ENCODE assay signal across 22 cellular contexts in the genomic region with DNA sequence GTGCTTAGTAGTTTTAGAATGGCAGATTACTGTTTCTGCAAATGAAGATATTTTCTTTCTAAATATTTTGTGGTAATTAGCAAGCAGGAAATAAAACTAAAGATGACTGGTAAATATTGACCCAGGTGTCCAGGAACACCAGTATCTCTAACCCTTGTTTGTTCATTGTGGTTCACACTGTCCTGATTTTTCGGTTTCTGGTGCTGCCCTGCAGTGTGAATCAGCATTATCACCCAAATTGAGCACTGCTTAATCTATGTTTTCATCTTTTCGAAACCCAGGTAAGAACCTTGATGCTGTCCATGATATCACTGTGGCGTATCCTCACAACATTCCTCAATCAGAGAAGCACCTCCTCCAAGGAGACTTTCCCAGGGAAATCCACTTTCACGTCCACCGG.
DNase-seq lines count a peak whose midpoint lies in the region; ATAC-seq and TF ChIP-seq lines count a peak whose summit lies in the region.
"Had no signal": no experiment of that assay in that cellular context is flagged by ENCODE, and none has a peak within 500 bp of the region (broad histone marks: within the 10 kb centered on the region; RNA-seq: fewer than 3 reads in every experiment).

No MANE protein-coding gene starts in this region.

- H3K27me3 Mint-ChIP-seq in activated T-helper 17 cell treated with anti-CD3 and anti-CD28 coated beads, Interleukin-2, amount 50 U/mL, for 72 hours, result no peaks in the 10 kb centered on the region
- H3K27me3 Mint-ChIP-seq: B cell; CD4-positive, CD25-positive, alpha-beta regulatory T cell; T-helper 17 cell had no signal

- no peak for ATAC-seq in activated T-helper 17 cell treated with anti-CD3 and anti-CD28 coated beads, Interleukin-2, amount 50 U/mL, for 72 hours (replicated peaks)
- ATAC-seq in HG03095 (IDR thresholded peaks at IDR 0.05; ENCODE audit: unreplicated experiment) (no peak), GM21367 (IDR thresholded peaks at IDR 0.05; ENCODE audit: unreplicated experiment) (no peak)
- ATAC-seq: A549, HCT116, PC-3, T-helper 17 cell had no signal

- peak overlapping the region; percentile 11; the same call in 1 of the 2 replicates for H3K27ac ChIP-seq in 22Rv1
- H3K27ac ChIP-seq: A549 had no signal

- no peak overlapping the region for H3K4me3 Mint-ChIP-seq in activated T-helper 17 cell treated with anti-CD3 and anti-CD28 coated beads, Interleukin-2, amount 50 U/mL, for 72 hours
- H3K4me3 Mint-ChIP-seq: B cell; CD4-positive, CD25-positive, alpha-beta regulatory T cell; T-helper 17 cell had no signal

- no peak for TF ChIP-seq CTCF in 22Rv1 (IDR thresholded peaks at IDR 0.05)

- H3K4me1 Mint-ChIP-seq in activated T-helper 17 cell treated with anti-CD3 and anti-CD28 coated beads, Interleukin-2, amount 50 U/mL, for 72 hours, result no peaks in the 10 kb centered on the region

- DNase-seq in DMS53 treated with DMSO at 0.1 percent for 48 hours (lab: John Stamatoyannopoulos, UW; ENCODE audit: unreplicated experiment), result peak; percentile 27
- DNase-seq in NCI-H748 (lab: John Stamatoyannopoulos, UW; ENCODE audit: unreplicated experiment), result peak; percentile 37
- DNase-seq in COLO668 (lab: John Stamatoyannopoulos, UW; ENCODE audit: unreplicated experiment), result no peak
- DNase-seq: Caco-2; CD4-positive, CD25-positive, alpha-beta regulatory T cell; DMS 273 treated with DMSO at 0.1 percent for 48 hours; KG1; NCI-H187 treated with DMSO at 0.1 percent for 48 hours; NCI-H2107; NCI-H2227 treated with DMSO at 0.1 percent for 48 hours; NCI-H510A; PC-3; SHP77; SW 1271; T-helper 17 cell had no signal

- H3K27ac Mint-ChIP-seq in activated T-helper 17 cell treated with anti-CD3 and anti-CD28 coated beads, Interleukin-2, amount 50 U/mL, for 72 hours, result peak overlapping the region; percentile 45
- H3K27ac Mint-ChIP-seq: B cell, T-helper 17 cell had no signal

- H3K9me3 Mint-ChIP-seq in activated T-helper 17 cell treated with anti-CD3 and anti-CD28 coated beads, Interleukin-2, amount 50 U/mL, for 72 hours, result no peaks in the 10 kb centered on the region
- H3K9me3 Mint-ChIP-seq: CD4-positive, CD25-positive, alpha-beta regulatory T cell had no signal

- peaks cover 28% of the 10 kb centered on the region for H3K36me3 Mint-ChIP-seq in activated T-helper 17 cell treated with anti-CD3 and anti-CD28 coated beads, Interleukin-2, amount 50 U/mL, for 72 hours (ENCODE audit: low read depth)
